8 cellular contexts compared by ENCODE assay signal in the genomic region with DNA sequence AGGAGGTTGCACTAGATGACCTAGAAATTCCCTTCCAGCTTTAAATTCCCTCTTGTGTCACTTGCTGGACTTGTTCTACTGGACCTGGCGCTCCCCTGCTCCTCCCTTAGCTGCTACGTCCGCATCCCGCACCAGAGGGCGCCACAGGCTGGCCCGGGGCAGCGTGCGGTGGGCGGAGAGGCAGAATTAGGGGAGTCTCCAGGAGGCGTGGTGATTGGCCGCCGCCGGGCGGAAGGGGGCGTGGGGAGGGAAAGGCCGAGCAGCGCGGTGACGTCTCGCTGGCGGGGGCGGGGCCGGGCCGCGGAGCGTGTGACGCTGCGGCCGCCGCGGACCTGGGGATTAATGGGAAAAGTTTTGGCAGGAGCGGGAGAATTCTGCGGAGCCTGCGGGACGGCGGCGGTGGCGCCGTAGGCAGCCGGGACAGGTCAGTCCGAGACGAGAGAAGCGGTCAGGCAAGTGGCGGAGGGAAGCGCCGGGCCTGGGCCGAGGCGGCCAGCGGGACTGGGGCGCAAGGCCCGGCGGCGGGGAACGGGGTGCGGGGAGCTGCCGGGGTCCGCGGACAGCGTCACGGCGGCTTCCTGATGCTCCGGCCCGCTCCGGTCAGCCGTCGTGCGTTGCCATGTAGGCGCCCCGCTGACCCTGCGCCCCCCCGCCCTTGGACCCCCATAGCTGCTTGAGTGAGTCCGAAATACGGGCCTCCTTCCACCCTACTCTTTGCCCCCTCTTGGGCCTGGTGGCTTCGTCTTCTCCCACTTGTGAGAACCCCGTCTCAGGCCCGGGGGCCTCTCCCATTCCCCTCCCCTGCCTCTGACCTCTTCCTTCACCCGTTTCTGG. TPM values are rescaled to one million over a fixed set of nuclear protein-coding genes. Genes with fewer than 3 reads are reported as not detected.
DNase-seq lines count a peak whose midpoint lies in the region; ATAC-seq and TF ChIP-seq lines count a peak whose summit lies in the region.

A gene (plus strand): TSS at position 301 of the 834 bp plus-strand sequence. CDS start 68,530 bp downstream, outside the sequence.

- peak; percentile 97 for TF ChIP-seq CTCF in coronary artery (IDR thresholded peaks at IDR 0.05)
- TF ChIP-seq CTCF in left lung (IDR thresholded peaks at IDR 0.05), result peak; percentile 91 to 99

- H3K27ac ChIP-seq in coronary artery, result peak within 1 kb of the TSS; percentile 92
- H3K27ac ChIP-seq in left lung, result peak within 1 kb of the TSS; percentile 87 to 91

- intact Hi-C loops in activated CD4-positive, alpha-beta T cell treated with anti-CD3 and anti-CD28 coated beads, Interleukin-2, amount 10 ng/mL, durations not matched to agents 24 days and 14 days (cut with micrococcal nuclease), result loop anchor here (1.0 to 2.0 kb wide), 5 partner anchors 26 to 126 kb away; a partner anchor contains a TSS
- intact Hi-C loops in left lung (cut with DNase I), result loop anchor here in 1 of 2 donors (2.0 kb wide), 1 partner anchor 108 kb away; no protein-coding TSS in a partner anchor

- H3K9me3 ChIP-seq in left lung, result no peaks in the 10 kb centered on the region

- ATAC-seq in GM19324 (IDR thresholded peaks at IDR 0.05; ENCODE audit: low FRiP score, unreplicated experiment) (peak; percentile 99), HG03469 (IDR thresholded peaks at IDR 0.05; ENCODE audit: unreplicated experiment) (peak; percentile 84), left lung (peak; percentile 99)

- peaks cover 4 to 45% of the 10 kb centered on the region in 2 donors for H3K4me1 ChIP-seq in left lung

- peak within 1 kb of the TSS; percentile 96 for H3K4me3 Mint-ChIP-seq in activated CD4-positive, alpha-beta T cell treated with anti-CD3 and anti-CD28 coated beads, Interleukin-2, amount 10 ng/mL, durations not matched to agents 24 days and 14 days

- peaks cover 27% of the 10 kb centered on the region for H3K36me3 Mint-ChIP-seq in activated CD4-positive, alpha-beta T cell treated with anti-CD3 and anti-CD28 coated beads, Interleukin-2, amount 10 ng/mL, durations not matched to agents 24 days and 14 days (ENCODE audit: low read depth)

- peak; percentile 82 to 99 (median 97) for DNase-seq in C1 segment of cervical spinal cord (lab: John Stamatoyannopoulos, UW)
- DNase-seq in NCI-H526 (lab: John Stamatoyannopoulos, UW), result peak; percentile 85 to 95
- peak; percentile 100 for DNase-seq in activated CD4-positive, alpha-beta T cell treated with anti-CD3 and anti-CD28 coated beads, Interleukin-2, amount 10 ng/mL, durations not matched to agents 24 days and 14 days
- peak; percentile 98 for DNase-seq in coronary artery (ENCODE audit: low spot score)
- DNase-seq in left lung, result peak; percentile 99 to 100
- peak; percentile 99 for DNase-seq in stimulated activated CD4-positive, alpha-beta T cell treated with anti-CD3 and anti-CD28 coated beads, Interleukin-2, amount 100 ng/mL, for 48 hours

- H3K27me3 ChIP-seq in left lung, result no peaks in the 10 kb centered on the region

- H3K27me3 Mint-ChIP-seq in activated CD4-positive, alpha-beta T cell treated with anti-CD3 and anti-CD28 coated beads, Interleukin-2, amount 10 ng/mL, durations not matched to agents 24 days and 14 days, result peaks cover 2% of the 10 kb centered on the region

- peak within 1 kb of the TSS; percentile 91 for H3K27ac Mint-ChIP-seq in activated CD4-positive, alpha-beta T cell treated with anti-CD3 and anti-CD28 coated beads, Interleukin-2, amount 10 ng/mL, durations not matched to agents 24 days and 14 days

- H3K9me3 Mint-ChIP-seq in activated CD4-positive, alpha-beta T cell treated with anti-CD3 and anti-CD28 coated beads, Interleukin-2, amount 10 ng/mL, durations not matched to agents 24 days and 14 days, result no peaks in the 10 kb centered on the region

- peaks cover 0 to 17% of the 10 kb centered on the region in 2 donors for H3K36me3 ChIP-seq in left lung

- peaks cover 40% of the 10 kb centered on the region for H3K4me1 Mint-ChIP-seq in activated CD4-positive, alpha-beta T cell treated with anti-CD3 and anti-CD28 coated beads, Interleukin-2, amount 10 ng/mL, durations not matched to agents 24 days and 14 days

- H3K4me3 ChIP-seq in coronary artery (peak within 1 kb of the TSS; percentile 90), left lung (peak within 1 kb of the TSS; percentile 97 to 98)

RNA-seq across cellular contexts. Expression of the gene that starts here (rescaled TPM):
- 19.0 TPM in 2 replicates for total RNA-seq in activated CD4-positive, alpha-beta T cell treated with anti-CD3 and anti-CD28 coated beads, Interleukin-2, amount 10 ng/mL, durations not matched to agents 24 days and 14 days
- 10 to 100 TPM; 23.5 to 28.4 TPM for total RNA-seq in left lung

Comparison
In these comparisons a context has a peak if more than half of its experiments do, and no peak if none do; other contexts are left out.
1. Peak in every context shown above with its lines: DNase-seq, ATAC-seq, H3K4me3 ChIP-seq and H3K27ac ChIP-seq.